Comparison of ENCODE assay signal across 16 cellular contexts in the genomic region with DNA sequence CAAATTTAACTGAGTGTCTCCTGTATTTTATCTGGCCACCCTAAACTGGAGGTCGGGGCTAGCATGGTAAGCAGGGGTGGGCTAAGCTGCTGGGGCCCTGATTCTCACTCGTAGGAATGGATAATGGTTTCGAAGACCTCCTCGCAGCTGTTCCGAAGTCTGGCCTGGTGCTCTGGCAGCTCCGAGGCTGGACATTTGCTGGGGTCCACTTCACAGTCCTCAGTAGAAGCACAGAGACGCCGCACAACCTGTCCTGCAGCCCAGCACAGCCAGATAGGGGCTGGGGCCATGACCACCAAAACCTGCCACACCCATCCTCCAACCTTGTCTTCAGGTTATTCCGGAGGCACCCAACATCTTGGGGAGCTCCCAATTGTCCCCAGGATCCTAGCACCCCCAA. TPM values are rescaled to one million over a fixed set of nuclear protein-coding genes. Genes with fewer than 3 reads are reported as not detected.
DNase-seq lines count a peak whose midpoint lies in the region; ATAC-seq, FAIRE-seq and TF ChIP-seq lines count a peak whose summit lies in the region.
"Had no signal": no experiment of that assay in that cellular context is flagged by ENCODE, and none has a peak within 500 bp of the region (broad histone marks: within the 10 kb centered on the region; RNA-seq: fewer than 3 reads in every experiment).

No MANE protein-coding gene starts in this region.

- H3K27me3 Mint-ChIP-seq in WTC11 (ENCODE audit: low read depth), result peaks cover 88% of the 10 kb centered on the region
- H3K27me3 Mint-ChIP-seq in activated T-helper 2 cell treated with anti-CD3 and anti-CD28 coated beads, Interferon-gamma antibody, Interleukin-2, Interleukin-4, amounts not matched to agents 10 μg/mL and 5 μg/mL and 100 μg/mL, durations not matched to agents 14 hours and 24 hours and 36 hours (ENCODE audit: low read depth), result no peaks in the 10 kb centered on the region
- H3K27me3 Mint-ChIP-seq: CD4-positive, alpha-beta memory T cell had no signal

- CTCF ChIA-PET in HepG2 (lab: Yijun Ruan, JAX; ENCODE audit: low intra/inter-chr PET ratio, low total read pairs) (no interaction called here), WTC11 (lab: Charles Lee) (interaction anchor here (1.3 to 4.1 kb wide), 6 partner anchors 23 to 354 kb away, joined by 3 to 46 read pairs (median 8); partner anchors contain the start of gene AKAP8L)

- TF ChIP-seq EP300 in HepG2 (IDR thresholded peaks at IDR 0.05; ENCODE audit: low read depth in 2 of 2, low read length in 2 of 2) (no peak), HepG2 (CRISPR knock-in tag; IDR thresholded peaks at IDR 0.05; ENCODE audit: borderline replicate concordance) (no peak)

- in situ Hi-C loops in HepG2 (cut with HindIII; ENCODE audit: extremely low pct_ligation_motif_present, low pct_unique_long_range_greater_than_20kb), result no loop called here

- no peak for FAIRE-seq in HepG2 (lab: Jason Lieb, UNC)
- FAIRE-seq: G401.6, GM12891 had no signal

- TF ChIP-seq CTCF in HepG2 (CRISPR knock-in tag; IDR thresholded peaks at IDR 0.05) (no peak), right lobe of liver (IDR thresholded peaks at IDR 0.05) (no peak), WTC11 (IDR thresholded peaks at IDR 0.05) (no peak), osteoblast (IDR thresholded peaks at IDR 0.05; ENCODE audit: extremely low read depth, low read depth, low read length) (no peak)

- BruUV-seq in HepG2 (replicated peaks; lab: Mats Ljungman, UMichigan), result no TSS peak

- H3K27ac ChIP-seq in HepG2 (ENCODE audit: extremely low read length, insufficient read depth, low read length) (no peak overlapping the region), right lobe of liver (no peak overlapping the region), osteoblast (ENCODE audit: low read depth, low read length) (no peak overlapping the region)
- H3K27ac ChIP-seq: BLaER1 treated with 17β-estradiol and CSF1 and Interleukin-3, amounts not matched to agents 10 nM and 100 nM had no signal

- no peak overlapping the region for H3K27ac Mint-ChIP-seq in WTC11
- no peak overlapping the region for H3K27ac Mint-ChIP-seq in activated T-helper 2 cell treated with anti-CD3 and anti-CD28 coated beads, Interferon-gamma antibody, Interleukin-2, Interleukin-4, amounts not matched to agents 10 μg/mL and 5 μg/mL and 100 μg/mL, durations not matched to agents 14 hours and 24 hours and 36 hours

- H2AFZ ChIP-seq in HepG2 (ENCODE audit: low read length) (no peak overlapping the region), osteoblast (ENCODE audit: low read length) (no peak overlapping the region)

- TF ChIP-seq RAD21 in HepG2 (CRISPR knock-in tag; IDR thresholded peaks at IDR 0.05), result no peak

- intact Hi-C loops in HepG2 (cut with micrococcal nuclease; ENCODE audit: unreplicated experiment), result no loop called here
- intact Hi-C loops in right lobe of liver (cut with DNase I), result loop anchor here in 1 of 2 donors (10.0 kb wide), 1 partner anchor 99 kb away; no protein-coding TSS in a partner anchor
- intact Hi-C loops in activated T-helper 2 cell treated with anti-CD3 and anti-CD28 coated beads, Interferon-gamma antibody, Interleukin-2, Interleukin-4, amounts not matched to agents 10 μg/mL and 5 μg/mL and 100 μg/mL, durations not matched to agents 14 hours and 24 hours and 36 hours (cut with micrococcal nuclease), result no loop called here

- H3K9ac ChIP-seq in HepG2 (ENCODE audit: insufficient read depth, low read depth, low read length), result no peak overlapping the region
- H3K9ac ChIP-seq: BLaER1 treated with 17β-estradiol and CSF1 and Interleukin-3, amounts not matched to agents 10 nM and 100 nM had no signal

- H3K36me3 Mint-ChIP-seq in WTC11, result no peaks in the 10 kb centered on the region
- H3K36me3 Mint-ChIP-seq in activated T-helper 2 cell treated with anti-CD3 and anti-CD28 coated beads, Interferon-gamma antibody, Interleukin-2, Interleukin-4, amounts not matched to agents 10 μg/mL and 5 μg/mL and 100 μg/mL, durations not matched to agents 14 hours and 24 hours and 36 hours (ENCODE audit: low read depth), result peaks cover 79% of the 10 kb centered on the region

- H3K4me3 ChIP-seq in HepG2 (replicated peaks in 1 of 3; ENCODE audit: insufficient read depth in 1 of 3, low read depth in 2 of 3, low read length in 3 of 3) (no peak overlapping the region), right lobe of liver (no peak overlapping the region), osteoblast (ENCODE audit: insufficient read depth, low read length) (no peak overlapping the region)
- H3K4me3 ChIP-seq: BLaER1 treated with 17β-estradiol and CSF1 and Interleukin-3, amounts not matched to agents 10 nM and 100 nM had no signal

- no peak for TF ChIP-seq POLR2A in HepG2 (IDR thresholded peaks at IDR 0.05; ENCODE audit: insufficient read depth in 1 of 2, low read depth in 2 of 2, low read length in 2 of 2)
- no peak for TF ChIP-seq POLR2A in right lobe of liver (IDR thresholded peaks at IDR 0.05)

- H4K20me1 ChIP-seq in HepG2 (ENCODE audit: insufficient read depth, low read length) (no peaks in the 10 kb centered on the region), osteoblast (ENCODE audit: insufficient read depth, low read length) (no peaks in the 10 kb centered on the region)

- H3K36me3 ChIP-seq in HepG2 (replicated peaks in 1 of 2; ENCODE audit: control insufficient read depth in 1 of 2, insufficient read depth in 2 of 2, low read length in 2 of 2) (no peaks in the 10 kb centered on the region), right lobe of liver (no peaks in the 10 kb centered on the region), osteoblast (ENCODE audit: insufficient read depth, low read length) (no peaks in the 10 kb centered on the region)

- 66% methylated on average over 5 of the region's 9 CpGs for WGBS in HepG2 (ENCODE audit: low lambda C conversion rate)
- 94% methylated on average over 2 of the region's 9 CpGs for WGBS in right lobe of liver (ENCODE audit: insufficient coverage, low coverage, low lambda C conversion rate, missing lambda C conversion rate)

- H3K4me1 Mint-ChIP-seq in WTC11, result peaks cover 21% of the 10 kb centered on the region
- H3K4me1 Mint-ChIP-seq in activated T-helper 2 cell treated with anti-CD3 and anti-CD28 coated beads, Interferon-gamma antibody, Interleukin-2, Interleukin-4, amounts not matched to agents 10 μg/mL and 5 μg/mL and 100 μg/mL, durations not matched to agents 14 hours and 24 hours and 36 hours (ENCODE audit: low read depth), result peaks cover 4% of the 10 kb centered on the region

- H3K79me2 ChIP-seq in HepG2 (ENCODE audit: insufficient read depth, low read length) (no peaks in the 10 kb centered on the region), osteoblast (ENCODE audit: insufficient read depth, low read length) (no peaks in the 10 kb centered on the region)

- H3K9me3 ChIP-seq in HepG2 (ENCODE audit: low read length) (no peaks in the 10 kb centered on the region), right lobe of liver (no peaks in the 10 kb centered on the region), osteoblast (ENCODE audit: low read depth, low read length) (no peaks in the 10 kb centered on the region)

- H3K4me2 ChIP-seq in HepG2 (ENCODE audit: low read depth, low read length) (no peak overlapping the region), osteoblast (ENCODE audit: insufficient read depth, low read length) (no peak overlapping the region)
- H3K4me2 ChIP-seq: BLaER1 treated with 17β-estradiol and CSF1 and Interleukin-3, amounts not matched to agents 10 nM and 100 nM had no signal

- no peak for DNase-seq in HepG2 (ENCODE audit: low spot score)
- no peak for DNase-seq in right lobe of liver
- DNase-seq in WTC11 (ENCODE audit: low spot score), result no peak
- DNase-seq in osteoblast (ENCODE audit: insufficient read length, low spot score, missing footprints), result peak; percentile 76
- DNase-seq in activated T-helper 2 cell treated with anti-CD3 and anti-CD28 coated beads, Interferon-gamma antibody, Interleukin-2, Interleukin-4, amounts not matched to agents 10 μg/mL and 5 μg/mL and 100 μg/mL, durations not matched to agents 14 hours and 24 hours and 36 hours (ENCODE audit: low spot score), result no peak
- no peak for DNase-seq in H4 (ENCODE audit: low spot score)
- DNase-seq: ACHN; CD4-positive, alpha-beta memory T cell; EL; GOT3 had no signal

- H3K9me3 Mint-ChIP-seq in WTC11, result no peaks in the 10 kb centered on the region
- no peaks in the 10 kb centered on the region for H3K9me3 Mint-ChIP-seq in activated T-helper 2 cell treated with anti-CD3 and anti-CD28 coated beads, Interferon-gamma antibody, Interleukin-2, Interleukin-4, amounts not matched to agents 10 μg/mL and 5 μg/mL and 100 μg/mL, durations not matched to agents 14 hours and 24 hours and 36 hours
- H3K9me3 Mint-ChIP-seq: CD4-positive, alpha-beta memory T cell had no signal

- H3K4me3 Mint-ChIP-seq in WTC11, result peak overlapping the region; percentile 56; the same call in 1 of the 2 replicates
- H3K4me3 Mint-ChIP-seq in activated T-helper 2 cell treated with anti-CD3 and anti-CD28 coated beads, Interferon-gamma antibody, Interleukin-2, Interleukin-4, amounts not matched to agents 10 μg/mL and 5 μg/mL and 100 μg/mL, durations not matched to agents 14 hours and 24 hours and 36 hours (ENCODE audit: low read depth), result no peak overlapping the region
- H3K4me3 Mint-ChIP-seq: CD4-positive, alpha-beta memory T cell had no signal

- H3K4me1 ChIP-seq in HepG2 (ENCODE audit: insufficient read depth, low read length) (peaks cover 22% of the 10 kb centered on the region), right lobe of liver (peaks cover 0 to 26% (median 3%) of the 10 kb centered on the region in 4 donors), osteoblast (ENCODE audit: insufficient read depth, low read length) (peaks cover 6% of the 10 kb centered on the region)

- ATAC-seq in HepG2, result no peak
- ATAC-seq in right lobe of liver, result no peak
- ATAC-seq in WTC11, result no peak
- no peak for ATAC-seq in GM19452 (IDR thresholded peaks at IDR 0.05; ENCODE audit: unreplicated experiment)
- ATAC-seq: HCT116 had no signal

- POLR2A ChIA-PET in HepG2 (lab: Yijun Ruan, JAX) (no interaction called here), WTC11 (lab: Charles Lee) (interaction anchor here (2.1 kb wide), 1 partner anchor 37 kb away, joined by 11 read pairs; the partner anchor contains the start of gene AKAP8L)

- H3K27me3 ChIP-seq in HepG2 (ENCODE audit: control insufficient read depth in 1 of 2, insufficient read depth in 2 of 2, low read length in 2 of 2) (no peaks in the 10 kb centered on the region; a peak in 1 of 5 replicates), right lobe of liver (no peaks in the 10 kb centered on the region), osteoblast (ENCODE audit: insufficient read depth, low read length) (peaks cover 36% of the 10 kb centered on the region)
- H3K27me3 ChIP-seq: BLaER1 treated with 17β-estradiol and CSF1 and Interleukin-3, amounts not matched to agents 10 nM and 100 nM had no signal

RNA-seq across cellular contexts. Expression of gene WIZ, which starts 6.2 kb away (rescaled TPM):
- 4.7 and 5.1 TPM in 2 replicates for total RNA-seq in HepG2 (2016; rRNA removed; fragmentation: Illumina TruSeq; extraction: Trizol)
- 1.7 TPM in 2 replicates for total RNA-seq in HepG2 (2016; cell fraction: cytosol; rRNA removed; fragmentation: Illumina TruSeq; extraction: Trizol; ENCODE audit: low read depth)
- total RNA-seq in HepG2 (2016; cell fraction: insoluble cytoplasmic fraction; rRNA removed; fragmentation: Illumina TruSeq; extraction: Trizol), result 4.4 and 4.5 TPM in 2 replicates
- total RNA-seq in HepG2 (2016; cell fraction: membrane; rRNA removed; fragmentation: Illumina TruSeq; extraction: Trizol), result 5.9 TPM in 2 replicates
- 4.9 and 5.5 TPM in 2 replicates for total RNA-seq in HepG2 (2016; cell fraction: nucleus; rRNA removed; fragmentation: Illumina TruSeq; extraction: Trizol)
- 4.8 and 6.3 TPM in 2 replicates for polyA plus RNA-seq in HepG2 (2011; rRNA removed)
- polyA plus RNA-seq in HepG2 (2011; cell fraction: cytosol; rRNA removed), result 3.3 and 4.8 TPM in 2 replicates
- polyA plus RNA-seq in HepG2 (2011; cell fraction: nucleus; rRNA removed), result 17.3 and 17.8 TPM in 2 replicates
- 7.0 and 7.1 TPM in 2 replicates for polyA plus RNA-seq in HepG2 (2012)
- polyA plus RNA-seq in HepG2 (2016; cell fraction: cytosol; fragmentation: Illumina TruSeq; extraction: Trizol; ENCODE audit: low read depth), result 3.1 and 3.8 TPM in 2 replicates
- 11.7 and 16.9 TPM in 2 replicates for polyA plus RNA-seq in HepG2 (2016; cell fraction: insoluble cytoplasmic fraction; fragmentation: Illumina TruSeq; extraction: Trizol; ENCODE audit: low read depth)
- polyA plus RNA-seq in HepG2 (2016; cell fraction: membrane; fragmentation: Illumina TruSeq; extraction: Trizol; ENCODE audit: low read depth), result 9.4 and 11.9 TPM in 2 replicates
- 23.3 and 23.4 TPM in 2 replicates for polyA plus RNA-seq in HepG2 (2016; cell fraction: nucleus; fragmentation: Illumina TruSeq; extraction: Trizol; ENCODE audit: insufficient read depth, low read depth)
- polyA minus RNA-seq in HepG2 (2011; rRNA and poly(A)+ RNA removed; ENCODE audit: low replicate concordance), result 5.2 and 6.7 TPM in 2 replicates
- 4.1 and 4.7 TPM in 2 replicates for polyA minus RNA-seq in HepG2 (2011; cell fraction: cytosol; rRNA and poly(A)+ RNA removed)
- polyA minus RNA-seq in HepG2 (2011; cell fraction: nucleus; rRNA and poly(A)+ RNA removed), result 7.0 and 7.5 TPM in 2 replicates
- total RNA-seq in right lobe of liver, result 10 to 100 TPM; 12.5 to 24.4 (median 14.6) TPM
- total RNA-seq in WTC11 (2021), result 37.6 to 43.9 TPM (median 40.6 TPM) in 3 replicates
- total RNA-seq in osteoblast, result 8.3 and 9.8 TPM in 2 replicates
- total RNA-seq in activated T-helper 2 cell treated with anti-CD3 and anti-CD28 coated beads, Interferon-gamma antibody, Interleukin-2, Interleukin-4, amounts not matched to agents 10 μg/mL and 5 μg/mL and 100 μg/mL, durations not matched to agents 14 hours and 24 hours and 36 hours, result 30.1 and 30.4 TPM in 2 replicates
- 7.2 and 7.4 TPM in 2 replicates for total RNA-seq in H4 (2014; rRNA removed; shearing (Covaris generic))

RNA-seq across cellular contexts. Expression of gene RASAL3, which starts 8.3 kb away (rescaled TPM):
- total RNA-seq in HepG2 (2016; rRNA removed; fragmentation: Illumina TruSeq; extraction: Trizol) (not detected in 2 replicates), right lobe of liver (1 to 10 TPM in 4 of 6 experiments, under 1 TPM in 2; 0.75 to 1.9 (median 1.1) TPM), WTC11 (2021) (1.2 to 2.3 TPM (median 1.6 TPM) in 3 replicates), osteoblast (under 0.01 TPM in 2 replicates)
- not detected in 2 replicates for total RNA-seq in HepG2 (2016; cell fraction: cytosol; rRNA removed; fragmentation: Illumina TruSeq; extraction: Trizol; ENCODE audit: low read depth)
- total RNA-seq in HepG2 (2016; cell fraction: insoluble cytoplasmic fraction; rRNA removed; fragmentation: Illumina TruSeq; extraction: Trizol), result not detected in 2 replicates
- total RNA-seq in HepG2 (2016; cell fraction: membrane; rRNA removed; fragmentation: Illumina TruSeq; extraction: Trizol), result not detected in 2 replicates
- not detected in 2 replicates for total RNA-seq in HepG2 (2016; cell fraction: nucleus; rRNA removed; fragmentation: Illumina TruSeq; extraction: Trizol)
- polyA plus RNA-seq in HepG2 (2011; rRNA removed), result not detected in 2 replicates
- 0.01 TPM in 1 of 2 replicates, not detected in the other for polyA plus RNA-seq in HepG2 (2011; cell fraction: cytosol; rRNA removed)
- polyA plus RNA-seq in HepG2 (2011; cell fraction: nucleus; rRNA removed), result 0.09 TPM in 1 of 2 replicates, not detected in the other
- not detected in 2 replicates for polyA plus RNA-seq in HepG2 (2012)
- polyA plus RNA-seq in HepG2 (2016; cell fraction: cytosol; fragmentation: Illumina TruSeq; extraction: Trizol; ENCODE audit: low read depth), result not detected in 2 replicates
- polyA plus RNA-seq in HepG2 (2016; cell fraction: insoluble cytoplasmic fraction; fragmentation: Illumina TruSeq; extraction: Trizol; ENCODE audit: low read depth), result not detected in 2 replicates
- polyA plus RNA-seq in HepG2 (2016; cell fraction: membrane; fragmentation: Illumina TruSeq; extraction: Trizol; ENCODE audit: low read depth), result not detected in 2 replicates
- not detected in 2 replicates for polyA plus RNA-seq in HepG2 (2016; cell fraction: nucleus; fragmentation: Illumina TruSeq; extraction: Trizol; ENCODE audit: insufficient read depth, low read depth)
- polyA minus RNA-seq in HepG2 (2011; rRNA and poly(A)+ RNA removed; ENCODE audit: low replicate concordance), result not detected in 2 replicates
- not detected in 2 replicates for polyA minus RNA-seq in HepG2 (2011; cell fraction: cytosol; rRNA and poly(A)+ RNA removed)
- not detected in 2 replicates for polyA minus RNA-seq in HepG2 (2011; cell fraction: nucleus; rRNA and poly(A)+ RNA removed)
- total RNA-seq in activated T-helper 2 cell treated with anti-CD3 and anti-CD28 coated beads, Interferon-gamma antibody, Interleukin-2, Interleukin-4, amounts not matched to agents 10 μg/mL and 5 μg/mL and 100 μg/mL, durations not matched to agents 14 hours and 24 hours and 36 hours, result 107 TPM in 2 replicates
- not detected in 2 replicates for total RNA-seq in H4 (2014; rRNA removed; shearing (Covaris generic))
- total RNA-seq: A172 had no signal

RNA-seq across cellular contexts. Expression of gene PGLYRP2, which starts 23.3 kb away (rescaled TPM):
- total RNA-seq in HepG2 (2016; rRNA removed; fragmentation: Illumina TruSeq; extraction: Trizol) (0.49 and 1.0 TPM in 2 replicates), right lobe of liver (100 to 1,000 TPM in 2 of 6 experiments, 10 to 100 TPM in 4; 45.1 to 135 (median 59.2) TPM), WTC11 (2021) (not detected in 3 replicates), osteoblast (not detected in 2 replicates)
- 0.10 and 0.53 TPM in 2 replicates for total RNA-seq in HepG2 (2016; cell fraction: cytosol; rRNA removed; fragmentation: Illumina TruSeq; extraction: Trizol; ENCODE audit: low read depth)
- total RNA-seq in HepG2 (2016; cell fraction: insoluble cytoplasmic fraction; rRNA removed; fragmentation: Illumina TruSeq; extraction: Trizol), result 0.46 and 1.3 TPM in 2 replicates
- total RNA-seq in HepG2 (2016; cell fraction: membrane; rRNA removed; fragmentation: Illumina TruSeq; extraction: Trizol), result 0.17 and 0.49 TPM in 2 replicates
- total RNA-seq in HepG2 (2016; cell fraction: nucleus; rRNA removed; fragmentation: Illumina TruSeq; extraction: Trizol), result 0.94 and 1.4 TPM in 2 replicates
- polyA plus RNA-seq in HepG2 (2011; rRNA removed), result 0.04 and 0.35 TPM in 2 replicates
- 0.08 and 0.22 TPM in 2 replicates for polyA plus RNA-seq in HepG2 (2011; cell fraction: cytosol; rRNA removed)
- 0.27 and 0.69 TPM in 2 replicates for polyA plus RNA-seq in HepG2 (2011; cell fraction: nucleus; rRNA removed)
- 0.11 and 1.1 TPM in 2 replicates for polyA plus RNA-seq in HepG2 (2012)
- 0.11 and 0.19 TPM in 2 replicates for polyA plus RNA-seq in HepG2 (2016; cell fraction: cytosol; fragmentation: Illumina TruSeq; extraction: Trizol; ENCODE audit: low read depth)
- 0.35 and 0.38 TPM in 2 replicates for polyA plus RNA-seq in HepG2 (2016; cell fraction: insoluble cytoplasmic fraction; fragmentation: Illumina TruSeq; extraction: Trizol; ENCODE audit: low read depth)
- polyA plus RNA-seq in HepG2 (2016; cell fraction: membrane; fragmentation: Illumina TruSeq; extraction: Trizol; ENCODE audit: low read depth), result 0.22 and 0.28 TPM in 2 replicates
- polyA plus RNA-seq in HepG2 (2016; cell fraction: nucleus; fragmentation: Illumina TruSeq; extraction: Trizol; ENCODE audit: insufficient read depth, low read depth), result 0.79 and 2.3 TPM in 2 replicates
- 0.07 and 0.34 TPM in 2 replicates for polyA minus RNA-seq in HepG2 (2011; rRNA and poly(A)+ RNA removed; ENCODE audit: low replicate concordance)
- polyA minus RNA-seq in HepG2 (2011; cell fraction: cytosol; rRNA and poly(A)+ RNA removed), result 0.20 TPM in 1 of 2 replicates, not detected in the other
- 1.0 TPM in 1 of 2 replicates, not detected in the other for polyA minus RNA-seq in HepG2 (2011; cell fraction: nucleus; rRNA and poly(A)+ RNA removed)
- not detected in 2 replicates for total RNA-seq in activated T-helper 2 cell treated with anti-CD3 and anti-CD28 coated beads, Interferon-gamma antibody, Interleukin-2, Interleukin-4, amounts not matched to agents 10 μg/mL and 5 μg/mL and 100 μg/mL, durations not matched to agents 14 hours and 24 hours and 36 hours
- total RNA-seq in H4 (2014; rRNA removed; shearing (Covaris generic)), result not detected in 2 replicates
- total RNA-seq: A172 had no signal

RNA-seq across cellular contexts. Expression of gene AKAP8L, which starts 37.2 kb away (rescaled TPM):
- total RNA-seq in HepG2 (2016; rRNA removed; fragmentation: Illumina TruSeq; extraction: Trizol), result 27.3 and 48.2 TPM in 2 replicates
- total RNA-seq in HepG2 (2016; cell fraction: cytosol; rRNA removed; fragmentation: Illumina TruSeq; extraction: Trizol; ENCODE audit: low read depth), result 42.8 and 43.6 TPM in 2 replicates
- 28.1 and 49.6 TPM in 2 replicates for total RNA-seq in HepG2 (2016; cell fraction: insoluble cytoplasmic fraction; rRNA removed; fragmentation: Illumina TruSeq; extraction: Trizol)
- total RNA-seq in HepG2 (2016; cell fraction: membrane; rRNA removed; fragmentation: Illumina TruSeq; extraction: Trizol), result 19.3 and 21.1 TPM in 2 replicates
- 58.1 and 60.2 TPM in 2 replicates for total RNA-seq in HepG2 (2016; cell fraction: nucleus; rRNA removed; fragmentation: Illumina TruSeq; extraction: Trizol)
- 49.6 and 63.4 TPM in 2 replicates for polyA plus RNA-seq in HepG2 (2011; rRNA removed)
- 25.4 and 26.0 TPM in 2 replicates for polyA plus RNA-seq in HepG2 (2011; cell fraction: cytosol; rRNA removed)
- polyA plus RNA-seq in HepG2 (2011; cell fraction: nucleus; rRNA removed), result 267 and 311 TPM in 2 replicates
- 54.1 and 55.4 TPM in 2 replicates for polyA plus RNA-seq in HepG2 (2012)
- 3.5 and 4.1 TPM in 2 replicates for polyA plus RNA-seq in HepG2 (2016; cell fraction: cytosol; fragmentation: Illumina TruSeq; extraction: Trizol; ENCODE audit: low read depth)
- 25.4 and 30.1 TPM in 2 replicates for polyA plus RNA-seq in HepG2 (2016; cell fraction: insoluble cytoplasmic fraction; fragmentation: Illumina TruSeq; extraction: Trizol; ENCODE audit: low read depth)
- 5.6 and 6.0 TPM in 2 replicates for polyA plus RNA-seq in HepG2 (2016; cell fraction: membrane; fragmentation: Illumina TruSeq; extraction: Trizol; ENCODE audit: low read depth)
- 142 and 146 TPM in 2 replicates for polyA plus RNA-seq in HepG2 (2016; cell fraction: nucleus; fragmentation: Illumina TruSeq; extraction: Trizol; ENCODE audit: insufficient read depth, low read depth)
- polyA minus RNA-seq in HepG2 (2011; rRNA and poly(A)+ RNA removed; ENCODE audit: low replicate concordance), result 57.8 and 104 TPM in 2 replicates
- 22.7 and 31.4 TPM in 2 replicates for polyA minus RNA-seq in HepG2 (2011; cell fraction: cytosol; rRNA and poly(A)+ RNA removed)
- 67.1 and 87.6 TPM in 2 replicates for polyA minus RNA-seq in HepG2 (2011; cell fraction: nucleus; rRNA and poly(A)+ RNA removed)
- 10 to 100 TPM; 27.4 to 69.4 (median 49.6) TPM for total RNA-seq in right lobe of liver
- 184 to 231 TPM (median 184 TPM) in 3 replicates for total RNA-seq in WTC11 (2021)
- 63.9 and 69.5 TPM in 2 replicates for total RNA-seq in osteoblast
- total RNA-seq in activated T-helper 2 cell treated with anti-CD3 and anti-CD28 coated beads, Interferon-gamma antibody, Interleukin-2, Interleukin-4, amounts not matched to agents 10 μg/mL and 5 μg/mL and 100 μg/mL, durations not matched to agents 14 hours and 24 hours and 36 hours, result 76.6 and 87.4 TPM in 2 replicates
- total RNA-seq in H4 (2014; rRNA removed; shearing (Covaris generic)), result 37.5 and 48.6 TPM in 2 replicates

RNA-seq across cellular contexts. Expression of gene CYP4F22, which starts 52.3 kb away (rescaled TPM):
- total RNA-seq in HepG2 (2016; rRNA removed; fragmentation: Illumina TruSeq; extraction: Trizol) (not detected in 2 replicates), right lobe of liver (1 to 10 TPM in 5 of 6 experiments, under 1 TPM in 1; 0.95 to 6.0 (median 4.5) TPM), WTC11 (2021) (1.2 to 1.7 TPM (median 1.5 TPM) in 3 replicates), osteoblast (not detected in 2 replicates)
- total RNA-seq in HepG2 (2016; cell fraction: cytosol; rRNA removed; fragmentation: Illumina TruSeq; extraction: Trizol; ENCODE audit: low read depth), result not detected in 2 replicates
- total RNA-seq in HepG2 (2016; cell fraction: insoluble cytoplasmic fraction; rRNA removed; fragmentation: Illumina TruSeq; extraction: Trizol), result not detected in 2 replicates
- total RNA-seq in HepG2 (2016; cell fraction: membrane; rRNA removed; fragmentation: Illumina TruSeq; extraction: Trizol), result not detected in 2 replicates
- not detected in 2 replicates for total RNA-seq in HepG2 (2016; cell fraction: nucleus; rRNA removed; fragmentation: Illumina TruSeq; extraction: Trizol)
- 0.05 and 0.09 TPM in 2 replicates for polyA plus RNA-seq in HepG2 (2011; rRNA removed)
- polyA plus RNA-seq in HepG2 (2011; cell fraction: cytosol; rRNA removed), result 0.04 TPM in 1 of 2 replicates, not detected in the other
- polyA plus RNA-seq in HepG2 (2011; cell fraction: nucleus; rRNA removed), result 0.06 and 0.07 TPM in 2 replicates
- 0.08 and 0.13 TPM in 2 replicates for polyA plus RNA-seq in HepG2 (2012)
- not detected in 2 replicates for polyA plus RNA-seq in HepG2 (2016; cell fraction: cytosol; fragmentation: Illumina TruSeq; extraction: Trizol; ENCODE audit: low read depth)
- not detected in 2 replicates for polyA plus RNA-seq in HepG2 (2016; cell fraction: insoluble cytoplasmic fraction; fragmentation: Illumina TruSeq; extraction: Trizol; ENCODE audit: low read depth)
- polyA plus RNA-seq in HepG2 (2016; cell fraction: membrane; fragmentation: Illumina TruSeq; extraction: Trizol; ENCODE audit: low read depth), result not detected in 2 replicates
- not detected in 2 replicates for polyA plus RNA-seq in HepG2 (2016; cell fraction: nucleus; fragmentation: Illumina TruSeq; extraction: Trizol; ENCODE audit: insufficient read depth, low read depth)
- polyA minus RNA-seq in HepG2 (2011; rRNA and poly(A)+ RNA removed; ENCODE audit: low replicate concordance), result not detected in 2 replicates
- polyA minus RNA-seq in HepG2 (2011; cell fraction: cytosol; rRNA and poly(A)+ RNA removed), result not detected in 2 replicates
- polyA minus RNA-seq in HepG2 (2011; cell fraction: nucleus; rRNA and poly(A)+ RNA removed), result not detected in 2 replicates
- total RNA-seq in activated T-helper 2 cell treated with anti-CD3 and anti-CD28 coated beads, Interferon-gamma antibody, Interleukin-2, Interleukin-4, amounts not matched to agents 10 μg/mL and 5 μg/mL and 100 μg/mL, durations not matched to agents 14 hours and 24 hours and 36 hours, result 0.14 TPM in 2 replicates
- 0.04 TPM in 2 replicates for total RNA-seq in H4 (2014; rRNA removed; shearing (Covaris generic))
- total RNA-seq: A172 had no signal

Comparison
In these comparisons a context has a peak if more than half of its experiments do, and no peak if none do; other contexts are left out.
1. RNA of gene PGLYRP2, which starts 23.3 kb away (total RNA-seq): 45.1 to 135 TPM in right lobe of liver; 0.10 to 1.4 TPM in HepG2, not detected in WTC11, not detected in activated T-helper 2 cell treated with anti-CD3 and anti-CD28 coated beads, Interferon-gamma antibody, Interleukin-2, Interleukin-4, amounts not matched to agents 10 μg/mL and 5 μg/mL and 100 μg/mL, durations not matched to agents 14 hours and 24 hours and 36 hours, not detected in osteoblast and not detected in H4; every median in the first group is over 10 times any median in the second.
2. RNA of gene RASAL3, which starts 8.3 kb away (total RNA-seq): 107 TPM in activated T-helper 2 cell treated with anti-CD3 and anti-CD28 coated beads, Interferon-gamma antibody, Interleukin-2, Interleukin-4, amounts not matched to agents 10 μg/mL and 5 μg/mL and 100 μg/mL, durations not matched to agents 14 hours and 24 hours and 36 hours; 1.2 to 2.3 TPM in WTC11, 0.75 to 1.9 TPM in right lobe of liver, not detected in HepG2, under 0.01 TPM in osteoblast and not detected in H4; every median in the first group is over 10 times any median in the second.